Comparison of ENCODE assay signal across 8 cellular contexts in the genomic region with DNA sequence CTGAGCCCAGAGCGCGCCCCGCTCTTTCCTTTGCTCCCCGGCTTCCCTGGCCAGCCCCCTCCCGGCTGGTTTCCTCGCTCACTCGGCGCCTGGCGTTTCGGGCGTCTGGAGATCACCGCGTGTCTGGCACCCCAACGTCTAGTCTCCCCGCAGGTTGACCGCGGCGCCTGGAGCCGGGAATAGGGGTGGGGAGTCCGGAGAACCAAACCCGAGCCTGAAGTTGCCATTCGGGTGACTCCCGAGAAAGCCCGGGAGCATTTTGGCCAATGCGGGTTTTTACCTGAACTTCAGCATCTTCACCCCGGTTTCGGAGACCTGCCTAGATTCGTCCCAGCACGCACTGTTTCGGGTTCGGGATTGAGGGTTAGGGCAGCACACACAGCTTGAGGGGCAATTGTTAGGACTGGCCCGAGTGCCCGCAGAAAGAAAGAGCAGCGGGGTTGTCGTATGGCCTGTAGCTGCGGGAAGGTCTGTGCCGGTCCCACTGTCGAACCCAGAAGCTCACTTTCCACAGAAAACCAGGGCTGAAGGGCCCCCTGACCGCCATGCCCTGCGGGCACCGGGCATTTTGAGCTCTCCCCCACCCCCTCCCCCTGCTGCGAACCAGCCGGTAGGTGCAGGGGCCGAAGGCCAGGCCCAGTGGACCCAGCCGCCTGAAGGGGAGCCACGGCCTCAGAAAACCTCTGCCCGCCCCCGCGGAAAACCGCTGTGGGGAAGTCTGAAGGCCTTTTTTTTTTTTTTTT. TPM values are rescaled to one million over a fixed set of nuclear protein-coding genes. Genes with fewer than 3 reads are reported as not detected.
DNase-seq lines count a peak whose midpoint lies in the region; ATAC-seq, FAIRE-seq and TF ChIP-seq lines count a peak whose summit lies in the region.

No MANE protein-coding gene starts in this region.

- H3K27ac ChIP-seq in HUES64 (ENCODE audit: low read depth, low read length), result no peak overlapping the region
- H3K27ac ChIP-seq in keratinocyte (ENCODE audit: control insufficient read depth, insufficient read depth, low read length), result no peak overlapping the region

- no peak for TF ChIP-seq CTCF in keratinocyte (optimal IDR thresholded peaks at IDR 0.05 in 1 of 3, IDR thresholded peaks at IDR 0.05 in 1 of 3, conservative IDR thresholded peaks at IDR 0.05 in 1 of 3; ENCODE audit: extremely low read depth in 1 of 3, insufficient read depth in 2 of 3, low read length in 3 of 3)

- dilution Hi-C loops in keratinocyte (cut with MboI; ENCODE audit: extremely low pct_ligation_motif_present, low sequenced_read_pairs), result no loop called here

- WGBS in HUES64, result 2% methylated on average over 50 of the region's 50 CpGs

- H3K4me3 ChIP-seq in HUES64 (ENCODE audit: low read length), result peak overlapping the region; percentile 76
- H3K4me3 ChIP-seq in keratinocyte (ENCODE audit: control insufficient read depth in 2 of 3, extremely low read depth in 1 of 3, insufficient read depth in 2 of 3, low read depth in 1 of 3, low read length in 3 of 3), result peak overlapping the region; percentile 67 to 91 (median 88)

- H4K20me1 ChIP-seq in keratinocyte (ENCODE audit: control insufficient read depth, extremely low read depth, insufficient read depth, low read length), result peaks cover 13% of the 10 kb centered on the region

- DNase-seq in activated T-helper 9 cell treated with anti-CD3 and anti-CD28 coated beads, Interleukin-2, amount 50 U/mL, for 16 hours (ENCODE audit: low read depth), result peak; percentile 42
- no peak for DNase-seq in keratinocyte (ENCODE audit: low read depth, low spot score)
- peak; percentile 41 for DNase-seq in stimulated activated CD8-positive, alpha-beta memory T cell treated with anti-CD3 and anti-CD28 coated beads, Interleukin-12 subunit alpha, Interleukin-12 subunit beta, amount 100 ng/mL, for 4 hours (ENCODE audit: low read depth)
- DNase-seq in NOMO-1 treated with DMSO at 0.1 percent for 48 hours (lab: John Stamatoyannopoulos, UW; ENCODE audit: unreplicated experiment), result no peak
- no peak for DNase-seq in DMS 273 (lab: John Stamatoyannopoulos, UW; ENCODE audit: unreplicated experiment)

- H3K9me1 ChIP-seq in keratinocyte (ENCODE audit: control insufficient read depth, extremely low read depth, insufficient read depth, low read length), result no peaks in the 10 kb centered on the region

- H3K27me3 ChIP-seq in HUES64 (ENCODE audit: insufficient read depth, low read length) (peaks cover 89% of the 10 kb centered on the region), keratinocyte (ENCODE audit: control insufficient read depth, extremely low read depth, insufficient read depth, low read length) (no peaks in the 10 kb centered on the region)

- H3K9ac ChIP-seq in HUES64 (ENCODE audit: low read depth, low read length) (no peak overlapping the region), keratinocyte (ENCODE audit: control insufficient read depth, extremely low read depth, insufficient read depth, low read length) (peak overlapping the region; percentile 73)

- no peak for FAIRE-seq in keratinocyte (lab: Jason Lieb, UNC)

- no peaks in the 10 kb centered on the region for H3K36me3 ChIP-seq in HUES64 (ENCODE audit: insufficient read depth, low read length)
- H3K36me3 ChIP-seq in keratinocyte (ENCODE audit: control insufficient read depth in 2 of 2, extremely low read depth in 1 of 2, insufficient read depth in 2 of 2, low read length in 2 of 2), result peaks cover 0 to 8% of the 10 kb centered on the region in 2 experiments

- H3K79me2 ChIP-seq in keratinocyte (ENCODE audit: control insufficient read depth, insufficient read depth, low read length), result peaks cover 32% of the 10 kb centered on the region

- H3K9me3 ChIP-seq in HUES64 (ENCODE audit: insufficient read depth, low read depth, low read length), result no peaks in the 10 kb centered on the region
- no peaks in the 10 kb centered on the region for H3K9me3 ChIP-seq in keratinocyte (ENCODE audit: control insufficient read depth, low read depth, low read length)

- peaks cover 53% of the 10 kb centered on the region for H3K4me1 ChIP-seq in HUES64 (ENCODE audit: insufficient read depth, low read length)
- peaks cover 19% of the 10 kb centered on the region for H3K4me1 ChIP-seq in keratinocyte (ENCODE audit: control insufficient read depth, extremely low read depth, insufficient read depth, low read length)

- ATAC-seq in GM18517 (IDR thresholded peaks at IDR 0.05; ENCODE audit: unreplicated experiment), result no peak
- no peak for ATAC-seq in HG03039 (IDR thresholded peaks at IDR 0.05; ENCODE audit: unreplicated experiment)

- H2AFZ ChIP-seq in keratinocyte (ENCODE audit: control insufficient read depth, low read length), result no peak overlapping the region

- H3K4me2 ChIP-seq in keratinocyte (ENCODE audit: control insufficient read depth, extremely low read depth, insufficient read depth, low read depth, low read length), result peak overlapping the region; percentile 89

RNA-seq across cellular contexts. Expression of a gene that starts 2.1 kb away (rescaled TPM):
- polyA plus RNA-seq in HUES64 (2013, experiment 1 of 2), result 17.5 TPM
- polyA plus RNA-seq in HUES64 (2013, experiment 2 of 2), result 21.1 TPM
- 0.93 to 4.3 TPM (median 1.1 TPM) in 3 replicates for polyA plus RNA-seq in keratinocyte
- 1.7 TPM for polyA plus RNA-seq in keratinocyte (2011; ENCODE audit: low read depth)
- polyA plus RNA-seq in keratinocyte (2011; cell fraction: cytosol; rRNA removed), result 2.0 and 5.2 TPM in 2 replicates
- polyA plus RNA-seq in keratinocyte (2011; cell fraction: nucleus; rRNA removed), result 5.1 and 7.1 TPM in 2 replicates
- polyA plus RNA-seq in keratinocyte (2012; ENCODE audit: low replicate concordance), result 6.1 and 13.3 TPM in 2 replicates
- polyA minus RNA-seq in keratinocyte, result 1.9 to 12.7 TPM (median 2.2 TPM) in 3 replicates
- 13.4 TPM for polyA minus RNA-seq in keratinocyte (2011; cell fraction: cytosol; rRNA and poly(A)+ RNA removed)
- polyA minus RNA-seq in keratinocyte (2011; cell fraction: nucleus; rRNA and poly(A)+ RNA removed), result 4.2 and 4.9 TPM in 2 replicates

Comparison
In these comparisons a context has a peak if more than half of its experiments do, and no peak if none do; other contexts are left out.
1. DNase-seq: peak in activated T-helper 9 cell treated with anti-CD3 and anti-CD28 coated beads, Interleukin-2, amount 50 U/mL, for 16 hours (single experiment) and stimulated activated CD8-positive, alpha-beta memory T cell treated with anti-CD3 and anti-CD28 coated beads, Interleukin-12 subunit alpha, Interleukin-12 subunit beta, amount 100 ng/mL, for 4 hours (single experiment); none in keratinocyte (single experiment), NOMO-1 treated with DMSO at 0.1 percent for 48 hours (single experiment) and DMS 273 (single experiment).